ENCODE assay signal across 1 cellular context in genomic region chr15:43516801-43517353, GRCh38.
TF ChIP-seq lines count a peak whose summit lies in the region.

No MANE protein-coding gene starts in this region.

TF ChIP-seq in SK-N-SH, 30 proteins besides CTCF, POLR2A, EP300 and RAD21 (continued from another document):
- no peak for TF ChIP-seq REST (IDR thresholded peaks at IDR 0.05; ENCODE audit: low read depth, low read length)
